7 cellular contexts compared by ENCODE assay signal in genomic region chr3:30768703-30769550, GRCh38.
A peak's percentile ranks its signal among the peaks of the same experiment; 100 is the strongest.
DNase-seq lines count a peak whose midpoint lies in the region; ATAC-seq and TF ChIP-seq lines count a peak whose summit lies in the region.

No MANE protein-coding gene starts in this region.

- ATAC-seq in HG03442 (IDR thresholded peaks at IDR 0.05; ENCODE audit: unreplicated experiment) (peak; percentile 42), Panc1 (0 out of 2 replicates have a peak, but pooled peaks have one; percentile 60)

- H3K9me3 Mint-ChIP-seq in activated T-helper 2 cell treated with anti-CD3 and anti-CD28 coated beads, Interferon-gamma antibody, Interleukin-2, Interleukin-4, amounts not matched to agents 10 μg/mL and 5 μg/mL and 100 μg/mL, durations not matched to agents 14 hours and 24 hours and 36 hours, result no peaks in the 10 kb centered on the region

- WGBS in ovary, 3 donors, result 63 to 73% (median 66%) methylated on average over 9 of the region's 9 CpGs
- 64 to 67% methylated on average over 9 of the region's 9 CpGs for WGBS in tibial nerve, 2 donors

- peaks cover 5% of the 10 kb centered on the region for H3K4me1 Mint-ChIP-seq in activated T-helper 2 cell treated with anti-CD3 and anti-CD28 coated beads, Interferon-gamma antibody, Interleukin-2, Interleukin-4, amounts not matched to agents 10 μg/mL and 5 μg/mL and 100 μg/mL, durations not matched to agents 14 hours and 24 hours and 36 hours (ENCODE audit: low read depth)

- no peak for TF ChIP-seq EP300 in ovary (IDR thresholded peaks at IDR 0.05)
- no peak for TF ChIP-seq EP300 in tibial nerve (IDR thresholded peaks at IDR 0.05)

- H3K4me1 ChIP-seq in Panc1 (ENCODE audit: control insufficient read depth, insufficient read depth, low read length) (no peaks in the 10 kb centered on the region), ovary (ENCODE audit: insufficient read depth) (no peaks in the 10 kb centered on the region), tibial nerve (peaks cover 0 to 15% (median 2%) of the 10 kb centered on the region in 4 donors)

- H3K4me3 ChIP-seq in GM12875 (ENCODE audit: low read depth, low read length) (no peak overlapping the region), Panc1 (ENCODE audit: low read depth in 2 of 2, low read length in 2 of 2) (no peak overlapping the region), ovary (no peak overlapping the region), tibial nerve (no peak overlapping the region)

- no peak overlapping the region for H3K27ac Mint-ChIP-seq in activated T-helper 2 cell treated with anti-CD3 and anti-CD28 coated beads, Interferon-gamma antibody, Interleukin-2, Interleukin-4, amounts not matched to agents 10 μg/mL and 5 μg/mL and 100 μg/mL, durations not matched to agents 14 hours and 24 hours and 36 hours

- H3K36me3 ChIP-seq in Panc1 (ENCODE audit: control insufficient read depth, insufficient read depth, low read length) (no peaks in the 10 kb centered on the region), ovary (no peaks in the 10 kb centered on the region), tibial nerve (no peaks in the 10 kb centered on the region)

- peaks cover 40% of the 10 kb centered on the region for H3K27me3 Mint-ChIP-seq in activated T-helper 2 cell treated with anti-CD3 and anti-CD28 coated beads, Interferon-gamma antibody, Interleukin-2, Interleukin-4, amounts not matched to agents 10 μg/mL and 5 μg/mL and 100 μg/mL, durations not matched to agents 14 hours and 24 hours and 36 hours (ENCODE audit: low read depth)

- POLR2A ChIA-PET in Panc1 (lab: Charles Lee), result no interaction called here

- H3K9me3 ChIP-seq in Panc1 (ENCODE audit: control insufficient read depth, insufficient read depth, low read depth, low read length) (no peaks in the 10 kb centered on the region), ovary (no peaks in the 10 kb centered on the region), tibial nerve (no peaks in the 10 kb centered on the region)

- H3K4me3 Mint-ChIP-seq in activated T-helper 2 cell treated with anti-CD3 and anti-CD28 coated beads, Interferon-gamma antibody, Interleukin-2, Interleukin-4, amounts not matched to agents 10 μg/mL and 5 μg/mL and 100 μg/mL, durations not matched to agents 14 hours and 24 hours and 36 hours (ENCODE audit: low read depth), result no peak overlapping the region

- no peaks in the 10 kb centered on the region for H3K27me3 ChIP-seq in Panc1 (ENCODE audit: control insufficient read depth, insufficient read depth, low read length)
- no peaks in the 10 kb centered on the region for H3K27me3 ChIP-seq in ovary
- H3K27me3 ChIP-seq in tibial nerve, result no peaks in the 10 kb centered on the region

- peak; percentile 69 for TF ChIP-seq CTCF in GM12875 (IDR thresholded peaks at IDR 0.05; ENCODE audit: borderline replicate concordance, insufficient read depth, low read depth, low read length)
- TF ChIP-seq CTCF in Panc1 (IDR thresholded peaks at IDR 0.05), result peak; percentile 85
- TF ChIP-seq CTCF in ovary (IDR thresholded peaks at IDR 0.05), result peak; percentile 37 to 63 (median 56)
- TF ChIP-seq CTCF in tibial nerve (IDR thresholded peaks at IDR 0.05), result peak; percentile 60 to 77 (median 72)

- in situ Hi-C loops in Panc1 (cut with HindIII; ENCODE audit: low pct_unique_long_range_greater_than_20kb, low sequenced_read_pairs), result no loop called here

- no peaks in the 10 kb centered on the region for H3K36me3 Mint-ChIP-seq in activated T-helper 2 cell treated with anti-CD3 and anti-CD28 coated beads, Interferon-gamma antibody, Interleukin-2, Interleukin-4, amounts not matched to agents 10 μg/mL and 5 μg/mL and 100 μg/mL, durations not matched to agents 14 hours and 24 hours and 36 hours (ENCODE audit: low read depth)

- no peak for DNase-seq in Panc1 (ENCODE audit: low read depth, low spot score)
- peak; percentile 44 for DNase-seq in activated T-helper 2 cell treated with anti-CD3 and anti-CD28 coated beads, Interferon-gamma antibody, Interleukin-2, Interleukin-4, amounts not matched to agents 10 μg/mL and 5 μg/mL and 100 μg/mL, durations not matched to agents 14 hours and 24 hours and 36 hours (ENCODE audit: low spot score)
- DNase-seq in foreskin melanocyte, result peak; percentile 56
- peak; percentile 40 to 78 (median 72) for DNase-seq in ovary
- peak; percentile 73 to 90 for DNase-seq in tibial nerve (ENCODE audit: low spot score in 2 of 2)

- CTCF ChIA-PET in Panc1 (lab: Charles Lee), result no interaction called here

- intact Hi-C loops in Panc1 (cut with micrococcal nuclease; ENCODE audit: unreplicated experiment) (loop anchor here (5.0 kb wide), 1 partner anchor 363 kb away; no protein-coding TSS in a partner anchor), ovary (cut with DNase I) (loop anchor here in 1 of 4 donors (5.0 kb wide), 1 partner anchor 998 kb away; no protein-coding TSS in a partner anchor)
- intact Hi-C loops in activated T-helper 2 cell treated with anti-CD3 and anti-CD28 coated beads, Interferon-gamma antibody, Interleukin-2, Interleukin-4, amounts not matched to agents 10 μg/mL and 5 μg/mL and 100 μg/mL, durations not matched to agents 14 hours and 24 hours and 36 hours (cut with micrococcal nuclease), result loop anchor here (1.0 to 5.0 kb wide), 2 partner anchors 363 to 1003 kb away; no protein-coding TSS in a partner anchor

- H3K27ac ChIP-seq in Panc1 (ENCODE audit: low read length) (no peak overlapping the region), ovary (no peak overlapping the region), tibial nerve (peak overlapping the region in 1 of 4 donors; percentile 24)

- TF ChIP-seq POLR2A in ovary (IDR thresholded peaks at IDR 0.05) (no peak), tibial nerve (IDR thresholded peaks at IDR 0.05) (no peak)

- BruUV-seq in Panc1 (replicated peaks; lab: Mats Ljungman, UMichigan), result no TSS peak
